7 cellular contexts compared by ENCODE assay signal in the genomic region with DNA sequence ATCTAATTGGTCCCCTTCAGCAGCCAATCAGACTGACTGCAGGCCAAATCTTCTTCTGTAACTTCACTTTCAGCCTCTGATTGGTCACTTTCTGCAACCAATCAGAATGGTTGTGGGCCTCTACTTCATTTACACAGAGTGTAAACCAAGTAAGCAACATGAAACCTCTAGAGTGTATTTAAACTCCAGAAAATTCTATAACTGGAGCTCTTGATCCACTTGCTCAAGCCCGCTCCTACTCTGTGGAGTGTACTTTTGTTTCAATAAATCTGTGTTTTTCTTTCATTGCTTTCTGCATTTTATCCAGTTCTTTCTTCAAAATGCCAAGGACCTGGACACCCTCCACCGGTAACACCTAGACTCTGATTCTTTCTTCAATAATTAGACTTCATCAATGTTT.
"Had no signal": no experiment of that assay in that cellular context is flagged by ENCODE, and none has a peak within 500 bp of the region (broad histone marks: within the 10 kb centered on the region; RNA-seq: fewer than 3 reads in every experiment).

No MANE protein-coding gene starts in this region.

- DNase-seq: GDM1, GF-D8 had no signal

- FAIRE-seq: GM12878, GM12891, GM12892, GM18507, GM19239 had no signal

- H3K4me3 ChIP-seq: GM12878 had no signal

- ATAC-seq: GM12878 had no signal
